1 cellular context compared by ENCODE assay signal in genomic region chr10:80070068-80070467, GRCh38.
TF ChIP-seq lines count a peak whose summit lies in the region.

No MANE protein-coding gene starts in this region.

TF ChIP-seq in H1, 55 proteins besides CTCF, POLR2A, EP300 and RAD21:
- TF ChIP-seq PHF8 (conservative IDR thresholded peaks at IDR 0.05; ENCODE audit: low read depth, low read length) (no peak), BACH1 (IDR thresholded peaks at IDR 0.05; ENCODE audit: low read length) (no peak), TEAD4 (IDR thresholded peaks at IDR 0.05; ENCODE audit: low read depth, low read length) (no peak), RFX5 (IDR thresholded peaks at IDR 0.05; ENCODE audit: borderline replicate concordance, low read depth, low read length) (no peak), CHD2 (IDR thresholded peaks at IDR 0.05; ENCODE audit: low read length) (no peak), JUND (IDR thresholded peaks at IDR 0.05; ENCODE audit: low read length) (no peak), MAFK (IDR thresholded peaks at IDR 0.05; ENCODE audit: low read depth, low read length) (no peak), BRCA1 (IDR thresholded peaks at IDR 0.05; ENCODE audit: low read depth, low read length) (no peak), TAF7 (optimal IDR thresholded peaks at IDR 0.05; ENCODE audit: borderline replicate concordance, low read depth, low read length) (no peak), NANOG (IDR thresholded peaks at IDR 0.05; ENCODE audit: insufficient read depth, low read depth, low read length, poor library complexity, severe bottlenecking) (no peak), POLR2AphosphoS5 (IDR thresholded peaks at IDR 0.05; ENCODE audit: low read depth, low read length) (no peak), SIX5 (IDR thresholded peaks at IDR 0.05; ENCODE audit: low read depth, low read length) (no peak), MAX (IDR thresholded peaks at IDR 0.05) (no peak), ASH2L (IDR thresholded peaks at IDR 0.05; ENCODE audit: low read length) (no peak), E2F6 (IDR thresholded peaks at IDR 0.05) (no peak), YY1 (IDR thresholded peaks at IDR 0.05; ENCODE audit: low read depth, low read length) (no peak)
TF ChIP-seq in H1: peak in this region for 0.
